Comparison of ENCODE assay signal across 8 cellular contexts in the genomic region with DNA sequence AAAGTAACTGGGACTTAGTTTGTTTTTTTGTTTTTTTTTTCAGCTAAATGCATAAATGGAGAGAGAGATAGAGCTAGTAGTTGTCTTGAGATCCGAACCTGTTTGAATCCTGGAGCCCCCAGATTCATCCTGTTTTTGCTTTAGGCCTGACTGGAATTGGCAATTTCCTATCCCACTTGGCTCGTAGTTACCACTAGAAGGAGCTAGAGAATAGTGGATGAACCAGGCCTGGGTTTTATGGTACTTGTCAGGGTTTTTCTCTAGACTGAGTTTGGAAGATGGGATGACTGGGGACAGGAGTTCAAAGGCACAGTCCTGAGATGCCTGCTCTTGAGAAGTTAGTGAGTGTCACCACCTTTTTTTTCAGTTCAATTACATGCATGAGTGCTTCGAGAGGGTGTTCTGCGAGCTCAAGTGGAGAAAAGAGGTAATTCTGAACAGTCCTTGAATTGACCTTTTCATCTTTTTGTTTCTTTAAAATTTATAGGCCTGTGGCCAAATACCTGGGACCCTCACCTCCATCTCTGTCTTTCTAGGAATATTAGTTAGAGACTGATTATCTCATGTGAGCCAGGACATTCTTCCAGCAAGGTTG. TPM values are rescaled to one million over a fixed set of nuclear protein-coding genes. Genes with fewer than 3 reads are reported as not detected.
DNase-seq lines count a peak whose midpoint lies in the region; TF ChIP-seq lines count a peak whose summit lies in the region.

No MANE protein-coding gene starts in this region.

- intact Hi-C loops in spleen (cut with DNase I; ENCODE audit: low total_unique reads) = no loop called here

- no peak overlapping the region for H3K27ac ChIP-seq in C4-2B
- H3K27ac ChIP-seq in spleen = no peak overlapping the region

- no peaks in the 10 kb centered on the region for H3K9me3 ChIP-seq in spleen

- peaks cover 0 to 91% (median 49%) of the 10 kb centered on the region in 6 donors for H3K36me3 ChIP-seq in spleen

- no peak for TF ChIP-seq POLR2A in spleen (IDR thresholded peaks at IDR 0.05)

- no peak overlapping the region for H3K4me3 ChIP-seq in spleen

- no peaks in the 10 kb centered on the region for H3K27me3 ChIP-seq in spleen (replicated peaks in 1 of 7)

- WGBS in spleen, 5 donors = 78 to 87% (median 83%) methylated on average over 4 of the region's 4 CpGs

- DNase-seq in HT-29 (ENCODE audit: low spot score) = peak; percentile 70
- DNase-seq in RPMI7951 (ENCODE audit: low read depth) = peak; percentile 39
- peak; percentile 67 for DNase-seq in fibroblast of peridontal ligament (ENCODE audit: extremely low read depth)
- no peak for DNase-seq in spleen
- DNase-seq in T1000 (lab: John Stamatoyannopoulos, UW) = no peak
- DNase-seq in activated T-cell treated with anti-CD3 and anti-CD28 coated beads for 4 hours = no peak
- DNase-seq in GF-D8 (lab: John Stamatoyannopoulos, UW) = no peak

- peaks cover 0 to 19% (median 3%) of the 10 kb centered on the region in 6 donors for H3K4me1 ChIP-seq in spleen

- TF ChIP-seq CTCF in C4-2B (conservative IDR thresholded peaks at IDR 0.05) = peak; percentile 87
- peak in 6 of 11 experiments; percentile 17 to 30 (median 28) for TF ChIP-seq CTCF in spleen (IDR thresholded peaks at IDR 0.05 in 8 of 11, conservative IDR thresholded peaks at IDR 0.05 in 3 of 11)

RNA-seq across cellular contexts. Expression of a gene that starts 23.4 kb away (rescaled TPM):
- 0.08 and 0.97 TPM in 2 replicates for total RNA-seq in HT-29 (2014; rRNA removed; shearing (Covaris generic))
- total RNA-seq in RPMI7951 (2014; rRNA removed; shearing (Covaris generic)) = not detected in 2 replicates
- under 1 TPM in 1 of 7 donors, not detected in 6; 0.40 TPM for total RNA-seq in spleen
- under 1 TPM in 1 of 3 donors, not detected in 2; 0.02 TPM for polyA plus RNA-seq in spleen

RNA-seq across cellular contexts. Expression of a gene that starts 28.2 kb away (rescaled TPM):
- total RNA-seq in HT-29 (2014; rRNA removed; shearing (Covaris generic)) = not detected in 2 replicates
- not detected in 2 replicates for total RNA-seq in RPMI7951 (2014; rRNA removed; shearing (Covaris generic))
- under 1 TPM in 1 of 7 donors, not detected in 6; 0.34 TPM for total RNA-seq in spleen
- polyA plus RNA-seq in spleen = not detected

Comparison
In these comparisons a context has a peak if more than half of its experiments do, and no peak if none do; other contexts are left out.
1. DNase-seq: peak in HT-29 (single experiment), RPMI7951 (single experiment) and fibroblast of peridontal ligament (single experiment); none in spleen (single experiment), T1000 (single experiment), activated T-cell treated with anti-CD3 and anti-CD28 coated beads for 4 hours (single experiment) and GF-D8 (single experiment).